ENCODE assay signal across 1 cellular context in genomic region chr4:1846580-1846979, GRCh38.
A peak's percentile ranks its signal among the peaks of the same experiment; 100 is the strongest.
TF ChIP-seq lines count a peak whose summit lies in the region.

No MANE protein-coding gene starts in this region.

TF ChIP-seq in GM12878, 131 proteins besides CTCF, POLR2A, EP300 and RAD21:
- TF ChIP-seq TCF12 (IDR thresholded peaks at IDR 0.05; ENCODE audit: low read depth, low read length) (0 out of 2 replicates have a peak, but pooled peaks have one; percentile 18), RUNX3 (IDR thresholded peaks at IDR 0.05; ENCODE audit: low read length) (0 out of 2 replicates have a peak, but pooled peaks have one; percentile 17), PML (IDR thresholded peaks at IDR 0.05; ENCODE audit: low read length) (no peak)
TF ChIP-seq in GM12878: peak in this region for 2.
